10 cellular contexts compared by ENCODE assay signal in genomic region chr1:113456967-113457366, GRCh38.
DNase-seq lines count a peak whose midpoint lies in the region; ATAC-seq and TF ChIP-seq lines count a peak whose summit lies in the region.
"Had no signal": no experiment of that assay in that cellular context is flagged by ENCODE, and none has a peak within 500 bp of the region (broad histone marks: within the 10 kb centered on the region; RNA-seq: fewer than 3 reads in every experiment).

No MANE protein-coding gene starts in this region.

- H3K27ac ChIP-seq in 22Rv1: peak overlapping the region; percentile 37

- no peaks in the 10 kb centered on the region for H3K27me3 ChIP-seq in H7 (ENCODE audit: control insufficient read depth, insufficient read depth, low read length)

- no peak overlapping the region for H3K4me3 ChIP-seq in H7 (ENCODE audit: insufficient read depth, low read depth, low read length)

- TF ChIP-seq CTCF in 22Rv1 (IDR thresholded peaks at IDR 0.05): no peak

- ATAC-seq in left colon: peak; percentile 57

- DNase-seq in HUDEP-2 (lab: John Stamatoyannopoulos, UW; ENCODE audit: unreplicated experiment in 76 of 76) (peak in 39 of 76 experiments; percentile 1 to 83 (median 47)), brain pericyte (ENCODE audit: low read depth, low spot score) (peak; percentile 54), left colon (no peak), T-helper 9 cell (no peak), H7 (no peak)
- DNase-seq in activated CD4-positive, alpha-beta T cell treated with anti-CD3 and anti-CD28 coated beads, Interleukin-2, amount 50 U/mL, for 48 hours: no peak
- no peak for DNase-seq in activated T-cell treated with anti-CD3 and anti-CD28 coated beads, Interleukin-2, amount 50 U/mL, for 1 hour
- DNase-seq: CD4-positive, CD25-positive, alpha-beta regulatory T cell; NCI-H524 treated with DMSO at 0.1 percent for 48 hours had no signal

- no peaks in the 10 kb centered on the region for H3K36me3 ChIP-seq in H7 (replicated peaks; ENCODE audit: control insufficient read depth, insufficient read depth, low read length)

- intact Hi-C loops in left colon (cut with DNase I, micrococcal nuclease): no loop called here

Comparison
In these comparisons a context has a peak if more than half of its experiments do, and no peak if none do; other contexts are left out.
1. DNase-seq: peak in HUDEP-2 (39 of 76) and brain pericyte (single experiment); none in left colon (0 of 2), activated CD4-positive, alpha-beta T cell treated with anti-CD3 and anti-CD28 coated beads, Interleukin-2, amount 50 U/mL, for 48 hours (0 of 2), T-helper 9 cell (single experiment), H7 (single experiment) and activated T-cell treated with anti-CD3 and anti-CD28 coated beads, Interleukin-2, amount 50 U/mL, for 1 hour (single experiment).